In genomic region chr3:100525753-100526612, GRCh38 we compare ENCODE assay signal across 10 cellular contexts. TPM values are rescaled to one million over a fixed set of nuclear protein-coding genes. Genes with fewer than 3 reads are reported as not detected.
DNase-seq lines count a peak whose midpoint lies in the region; FAIRE-seq and TF ChIP-seq lines count a peak whose summit lies in the region.
"Had no signal": no experiment of that assay in that cellular context is flagged by ENCODE, and none has a peak within 500 bp of the region (broad histone marks: within the 10 kb centered on the region; RNA-seq: fewer than 3 reads in every experiment).

No MANE protein-coding gene starts in this region.

- no peaks in the 10 kb centered on the region for H3K4me1 Mint-ChIP-seq in activated CD4-positive, alpha-beta memory T cell treated with anti-CD3 and anti-CD28 coated beads, Interleukin-2, amount 10 ng/mL, durations not matched to agents 7 days and 5 days

- FAIRE-seq in GM12892 (lab: Jason Lieb, UNC): no peak
- FAIRE-seq: colon had no signal

- peak overlapping the region; percentile 75 for H3K4me2 ChIP-seq in SK-N-SH

- CTCF ChIA-PET in SK-N-SH (lab: Yijun Ruan, JAX): interaction anchor here (0.7 to 1.1 kb wide), 5 partner anchors 9 to 193 kb away, joined by 3 to 4 read pairs (median 3); no protein-coding TSS in a partner anchor
- CTCF ChIA-PET in activated CD4-positive, alpha-beta memory T cell treated with anti-CD3 and anti-CD28 coated beads, Interleukin-2, amount 10 ng/mL, durations not matched to agents 7 days and 5 days (lab: Charles Lee): no interaction called here

- 16% methylated on average over 12 of the region's 12 CpGs for WGBS in SK-N-SH (ENCODE audit: low lambda C conversion rate)

- peaks cover 16% of the 10 kb centered on the region for H3K27me3 Mint-ChIP-seq in activated CD4-positive, alpha-beta memory T cell treated with anti-CD3 and anti-CD28 coated beads, Interleukin-2, amount 10 ng/mL, durations not matched to agents 7 days and 5 days

- H3K27me3 ChIP-seq in SK-N-SH (ENCODE audit: insufficient read depth): no peaks in the 10 kb centered on the region

- H2AFZ ChIP-seq in SK-N-SH (ENCODE audit: low read depth): peak overlapping the region; percentile 57; the same call in 1 of the 2 replicates

- H3K4me3 ChIP-seq in SK-N-SH (ENCODE audit: low read depth in 2 of 2, low read length in 1 of 2): peak overlapping the region; percentile 8 to 46; a peak in 3 of 4 replicates

- H3K9me3 Mint-ChIP-seq in activated CD4-positive, alpha-beta memory T cell treated with anti-CD3 and anti-CD28 coated beads, Interleukin-2, amount 10 ng/mL, durations not matched to agents 7 days and 5 days: no peaks in the 10 kb centered on the region
- H3K9me3 Mint-ChIP-seq: activated CD8-positive, alpha-beta T cell treated with anti-CD3 and anti-CD28 coated beads for 36 hours had no signal

- no peaks in the 10 kb centered on the region for H3K79me2 ChIP-seq in SK-N-SH (ENCODE audit: insufficient read depth)

- H3F3A ChIP-seq in SK-N-SH (replicated peaks; ENCODE audit: insufficient read depth): peaks cover 28% of the 10 kb centered on the region

- peak overlapping the region; percentile 71 for H3K9ac ChIP-seq in SK-N-SH

- H3K9me2 ChIP-seq in SK-N-SH: no peaks in the 10 kb centered on the region

- TF ChIP-seq EP300 in SK-N-SH (IDR thresholded peaks at IDR 0.05; ENCODE audit: borderline replicate concordance in 1 of 2, low read depth in 1 of 2, low read length in 1 of 2): peak; percentile 70 to 74; a peak in 3 of 4 replicates

- DNase-seq in ELR (ENCODE audit: low read depth) (peak; percentile 93), SK-N-SH (peak; percentile 60), foreskin melanocyte (peak; percentile 96), pulmonary artery endothelial cell (ENCODE audit: low read depth, low spot score) (peak; percentile 27), RPMI8226 (no peak), GM12892 (ENCODE audit: insufficient read length) (no peak)
- DNase-seq in activated effector memory CD4-positive, alpha-beta T cell treated with anti-CD3 and anti-CD28 coated beads, Interleukin-2, amount 50 U/mL, for 16 hours: no peak
- no peak for DNase-seq in activated CD4-positive, alpha-beta memory T cell treated with anti-CD3 and anti-CD28 coated beads, Interleukin-2, amount 10 ng/mL, durations not matched to agents 7 days and 5 days
- DNase-seq: activated CD8-positive, alpha-beta T cell treated with anti-CD3 and anti-CD28 coated beads for 36 hours had no signal

- TF ChIP-seq RAD21 in SK-N-SH (IDR thresholded peaks at IDR 0.05; ENCODE audit: low read length): peak; percentile 13; the same call in 1 of the 2 replicates

- no peaks in the 10 kb centered on the region for H3K36me3 ChIP-seq in SK-N-SH (replicated peaks in 1 of 2; ENCODE audit: control insufficient read depth in 1 of 2, insufficient read depth in 2 of 2, low read length in 1 of 2)

- H3K36me3 Mint-ChIP-seq in activated CD4-positive, alpha-beta memory T cell treated with anti-CD3 and anti-CD28 coated beads, Interleukin-2, amount 10 ng/mL, durations not matched to agents 7 days and 5 days (ENCODE audit: low read depth): no peaks in the 10 kb centered on the region

- no peak overlapping the region for H3K4me3 Mint-ChIP-seq in activated CD4-positive, alpha-beta memory T cell treated with anti-CD3 and anti-CD28 coated beads, Interleukin-2, amount 10 ng/mL, durations not matched to agents 7 days and 5 days
- H3K4me3 Mint-ChIP-seq: activated CD8-positive, alpha-beta T cell treated with anti-CD3 and anti-CD28 coated beads for 36 hours had no signal

- H3K27ac Mint-ChIP-seq in activated CD4-positive, alpha-beta memory T cell treated with anti-CD3 and anti-CD28 coated beads, Interleukin-2, amount 10 ng/mL, durations not matched to agents 7 days and 5 days: no peak overlapping the region
- H3K27ac Mint-ChIP-seq: activated CD8-positive, alpha-beta T cell treated with anti-CD3 and anti-CD28 coated beads for 36 hours had no signal

- peak overlapping the region; percentile 87 to 99 for H3K27ac ChIP-seq in SK-N-SH (ENCODE audit: low read depth in 2 of 2, low read length in 1 of 2)

- no peaks in the 10 kb centered on the region for H4K20me1 ChIP-seq in SK-N-SH (ENCODE audit: insufficient read depth)

- no peak for TF ChIP-seq CTCF in SK-N-SH (IDR thresholded peaks at IDR 0.05)

- TF ChIP-seq POLR2A in GM12892 (IDR thresholded peaks at IDR 0.05; ENCODE audit: low read depth, low read length): no peak

- POLR2A ChIA-PET in SK-N-SH (lab: Yijun Ruan, JAX): interaction anchor here (0.6 to 1.6 kb wide), 2 partner anchors 34 to 265 kb away, joined by 3 to 5 read pairs; partner anchors contain the start of genes TBC1D23 and TMEM45A
- POLR2A ChIA-PET in activated CD4-positive, alpha-beta memory T cell treated with anti-CD3 and anti-CD28 coated beads, Interleukin-2, amount 10 ng/mL, durations not matched to agents 7 days and 5 days (lab: Charles Lee): no interaction called here

- peaks cover 0 to 12% of the 10 kb centered on the region in 2 experiments; a peak in 3 of 4 replicates for H3K4me1 ChIP-seq in SK-N-SH (ENCODE audit: control insufficient read depth in 1 of 2, insufficient read depth in 2 of 2, low read depth in 1 of 2, low read length in 1 of 2)

- no peaks in the 10 kb centered on the region for H3K9me3 ChIP-seq in SK-N-SH

TF ChIP-seq in SK-N-SH, 30 proteins besides CTCF, POLR2A, EP300 and RAD21 (continues in another document):
- TF ChIP-seq NFIC (IDR thresholded peaks at IDR 0.05; ENCODE audit: borderline replicate concordance): peak; percentile 38; the same call in 1 of the 2 replicates
- peak; percentile 94 for TF ChIP-seq PBX3 (IDR thresholded peaks at IDR 0.05)
- peak; percentile 43; the same call in 1 of the 2 replicates for TF ChIP-seq RXRA (IDR thresholded peaks at IDR 0.05; ENCODE audit: borderline replicate concordance, low read depth)
- no peak for TF ChIP-seq RFX5 (IDR thresholded peaks at IDR 0.05; ENCODE audit: low read length)
- no peak for TF ChIP-seq USF1 (IDR thresholded peaks at IDR 0.05; ENCODE audit: borderline replicate concordance, low read depth)
- peak; percentile 95 for TF ChIP-seq TCF12 (IDR thresholded peaks at IDR 0.05)
- TF ChIP-seq CHD2 (IDR thresholded peaks at IDR 0.05; ENCODE audit: low read length, partially characterized antibody): peak; percentile 51
- TF ChIP-seq FOXM1 (IDR thresholded peaks at IDR 0.05; ENCODE audit: low read depth): peak; percentile 81
- no peak for TF ChIP-seq TAF1 (IDR thresholded peaks at IDR 0.05; ENCODE audit: borderline replicate concordance, low read depth, low read length)
- TF ChIP-seq TEAD4 (IDR thresholded peaks at IDR 0.05; ENCODE audit: borderline replicate concordance, insufficient read depth): peak; percentile 49; the same call in 1 of the 2 replicates
- peak; percentile 56; the same call in 1 of the 2 replicates for TF ChIP-seq JUND (IDR thresholded peaks at IDR 0.05)
- TF ChIP-seq NRF1 (IDR thresholded peaks at IDR 0.05; ENCODE audit: low read depth, low read length): no peak
- no peak for TF ChIP-seq FOXJ3 (CRISPR knock-in tag; IDR thresholded peaks at IDR 0.05)
- TF ChIP-seq YY1 (IDR thresholded peaks at IDR 0.05; ENCODE audit: low read depth): peak; percentile 70; the same call in 1 of the 2 replicates
- TF ChIP-seq ELF1 (IDR thresholded peaks at IDR 0.05): no peak
- TF ChIP-seq POLR2AphosphoS5 (IDR thresholded peaks at IDR 0.05; ENCODE audit: low read depth, low read length): peak; percentile 70
- no peak for TF ChIP-seq IRF3 (IDR thresholded peaks at IDR 0.05; ENCODE audit: low read depth, low read length)
- peak; percentile 50; the same call in 1 of the 2 replicates for TF ChIP-seq RCOR1 (IDR thresholded peaks at IDR 0.05; ENCODE audit: low read length)
- TF ChIP-seq GATA2 (CRISPR knock-in tag; IDR thresholded peaks at IDR 0.05): peak; percentile 50; the same call in 1 of the 2 replicates
- TF ChIP-seq MXI1 (IDR thresholded peaks at IDR 0.05; ENCODE audit: low read depth, low read length): peak; percentile 68

RNA-seq across cellular contexts. Expression of gene TMEM45A, which starts 33.6 kb away (rescaled TPM):
- polyA plus RNA-seq in SK-N-SH (2012; rRNA removed): 6.4 and 10.8 TPM in 2 replicates
- polyA plus RNA-seq in SK-N-SH (2012; cell fraction: cytosol; rRNA removed): 11.0 and 14.2 TPM in 2 replicates
- 1.8 and 6.0 TPM in 2 replicates for polyA plus RNA-seq in SK-N-SH (2012; cell fraction: nucleus; rRNA removed)
- total RNA-seq in pulmonary artery endothelial cell: 4.0 and 4.3 TPM in 2 replicates
- total RNA-seq in activated CD4-positive, alpha-beta memory T cell treated with anti-CD3 and anti-CD28 coated beads, Interleukin-2, amount 10 ng/mL, durations not matched to agents 7 days and 5 days: 1 to 10 TPM; 1.1 to 1.3 TPM
- polyA plus RNA-seq in GM12892 (2012; ENCODE audit: missing spikeins): 13.4 TPM

Comparison
In these comparisons a context has a peak if more than half of its experiments do, and no peak if none do; other contexts are left out.
1. DNase-seq: peak in ELR (single experiment), SK-N-SH (single experiment), foreskin melanocyte (single experiment) and pulmonary artery endothelial cell (single experiment); none in RPMI8226 (single experiment), activated effector memory CD4-positive, alpha-beta T cell treated with anti-CD3 and anti-CD28 coated beads, Interleukin-2, amount 50 U/mL, for 16 hours (single experiment), activated CD4-positive, alpha-beta memory T cell treated with anti-CD3 and anti-CD28 coated beads, Interleukin-2, amount 10 ng/mL, durations not matched to agents 7 days and 5 days (single experiment) and GM12892 (single experiment).